Comparison of ENCODE assay signal across 9 cellular contexts in the genomic region with DNA sequence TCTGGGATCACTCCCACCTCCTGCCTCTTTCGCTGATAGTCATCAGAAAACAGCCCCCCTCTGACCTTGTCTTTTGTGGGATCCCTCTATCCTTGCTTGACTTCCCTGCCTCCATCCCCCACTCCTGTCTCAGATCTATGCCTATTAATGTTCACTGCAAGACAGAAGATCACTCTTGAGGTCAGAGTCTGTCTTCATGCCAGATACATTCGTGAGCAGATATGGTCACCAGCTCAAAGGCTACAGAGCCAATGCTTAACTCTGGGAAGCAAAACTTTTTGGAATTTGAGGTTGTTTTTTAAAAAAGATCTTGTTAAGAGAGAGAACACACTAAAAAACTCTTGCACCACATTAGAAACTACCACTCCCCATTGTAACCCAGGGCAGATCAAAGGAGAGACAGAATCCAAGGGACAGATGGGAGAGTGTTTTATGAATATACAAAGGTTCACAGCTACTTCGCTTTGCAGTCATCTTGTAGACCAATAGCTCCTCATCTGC. TPM values are rescaled to one million over a fixed set of nuclear protein-coding genes. Genes with fewer than 3 reads are reported as not detected.
A peak's percentile ranks its signal among the peaks of the same experiment; 100 is the strongest.
DNase-seq lines count a peak whose midpoint lies in the region; ATAC-seq and TF ChIP-seq lines count a peak whose summit lies in the region.
"Had no signal": no experiment of that assay in that cellular context is flagged by ENCODE, and none has a peak within 500 bp of the region (broad histone marks: within the 10 kb centered on the region; RNA-seq: fewer than 3 reads in every experiment).

No MANE protein-coding gene starts in this region.

- CTCF ChIA-PET in RWPE1 (lab: Yijun Ruan, JAX), result no interaction called here

- H3K36me3 ChIP-seq in muscle layer of duodenum (ENCODE audit: control insufficient read depth in 1 of 2, insufficient read depth in 2 of 2, low read length in 2 of 2) (peaks cover 15 to 21% of the 10 kb centered on the region in 2 donors), upper lobe of left lung (peaks cover 0 to 38% (median 3%) of the 10 kb centered on the region in 4 donors)

- peak in 1 of 2 donors; percentile 18 for ATAC-seq in upper lobe of left lung (ENCODE audit: low FRiP score in 2 of 2)

- WGBS in upper lobe of left lung, 2 donors, result 63% methylated on average over 3 of the region's 3 CpGs

- DNase-seq in RWPE1 (ENCODE audit: low spot score), result no peak
- DNase-seq in endothelial cell (ENCODE audit: low spot score), result no peak
- no peak for DNase-seq in upper lobe of left lung
- no peak for DNase-seq in HPDE6-E6E7 (ENCODE audit: extremely low spot score)
- no peak for DNase-seq in NCI-H1092 (lab: John Stamatoyannopoulos, UW)
- DNase-seq in 8988T, result no peak
- DNase-seq: activated T-cell treated with anti-CD3 and anti-CD28 coated beads, Interleukin-2, amount 50 U/mL, for 24 hours; MM.1S had no signal

- TF ChIP-seq EP300 in upper lobe of left lung (IDR thresholded peaks at IDR 0.05), result no peak

- H3K27ac ChIP-seq in RWPE1 (peak overlapping the region; percentile 86), muscle layer of duodenum (ENCODE audit: low read length) (peak overlapping the region; percentile 96), upper lobe of left lung (peak overlapping the region; percentile 90 to 99 (median 98))

- H3K4me1 ChIP-seq in muscle layer of duodenum (ENCODE audit: control insufficient read depth in 1 of 2, insufficient read depth in 2 of 2, low read length in 2 of 2), result peaks cover 59 to 83% of the 10 kb centered on the region in 2 donors
- H3K4me1 ChIP-seq in upper lobe of left lung, result peaks cover 97 to 100% (median 98%) of the 10 kb centered on the region in 4 donors

- TF ChIP-seq CTCF in RWPE1 (conservative IDR thresholded peaks at IDR 0.05; ENCODE audit: low read depth), result no peak
- no peak for TF ChIP-seq CTCF in endothelial cell (IDR thresholded peaks at IDR 0.05; ENCODE audit: unreplicated experiment)
- no peak for TF ChIP-seq CTCF in upper lobe of left lung (IDR thresholded peaks at IDR 0.05)

- peaks cover 79% of the 10 kb centered on the region for H3K4me1 Mint-ChIP-seq in endothelial cell (ENCODE audit: unreplicated experiment)

- H3K36me3 Mint-ChIP-seq in endothelial cell (ENCODE audit: low read depth, unreplicated experiment), result peaks cover 40% of the 10 kb centered on the region

- POLR2A ChIA-PET in RWPE1 (lab: Yijun Ruan, JAX; ENCODE audit: low non-redundant PET), result no interaction called here

- TF ChIP-seq POLR2A in upper lobe of left lung (IDR thresholded peaks at IDR 0.05), result no peak

- H3K4me3 ChIP-seq in muscle layer of duodenum (ENCODE audit: low read depth in 1 of 2, low read length in 2 of 2) (peak overlapping the region; percentile 9 to 46), upper lobe of left lung (peak overlapping the region in 2 of 4 donors; percentile 15 to 19)

- H3K27ac Mint-ChIP-seq in endothelial cell (ENCODE audit: unreplicated experiment), result no peak overlapping the region
- H3K27ac Mint-ChIP-seq: activated T-cell treated with anti-CD3 and anti-CD28 coated beads, Interleukin-2, amount 50 U/mL, for 24 hours had no signal

- H3K9me3 ChIP-seq in muscle layer of duodenum (ENCODE audit: control insufficient read depth in 1 of 2, low read length in 2 of 2), result no peaks in the 10 kb centered on the region
- H3K9me3 ChIP-seq in upper lobe of left lung, result no peaks in the 10 kb centered on the region

- H3K27me3 ChIP-seq in muscle layer of duodenum (ENCODE audit: low read depth, low read length) (no peaks in the 10 kb centered on the region), upper lobe of left lung (no peaks in the 10 kb centered on the region)

- peak overlapping the region; percentile 3 for H3K4me3 Mint-ChIP-seq in endothelial cell (ENCODE audit: unreplicated experiment)
- H3K4me3 Mint-ChIP-seq: activated T-cell treated with anti-CD3 and anti-CD28 coated beads, Interleukin-2, amount 50 U/mL, for 24 hours had no signal

- H3K9me3 Mint-ChIP-seq in endothelial cell (ENCODE audit: unreplicated experiment), result no peaks in the 10 kb centered on the region
- H3K9me3 Mint-ChIP-seq: activated T-cell treated with anti-CD3 and anti-CD28 coated beads, Interleukin-2, amount 50 U/mL, for 24 hours had no signal

- H3K27me3 Mint-ChIP-seq in endothelial cell (ENCODE audit: unreplicated experiment), result peaks cover 9% of the 10 kb centered on the region
- H3K27me3 Mint-ChIP-seq: activated T-cell treated with anti-CD3 and anti-CD28 coated beads, Interleukin-2, amount 50 U/mL, for 24 hours had no signal

RNA-seq across cellular contexts. Expression of a gene that starts 17.1 kb away (rescaled TPM):
- total RNA-seq in endothelial cell (ENCODE audit: unreplicated experiment), result not detected
- under 1 TPM in 2 of 6 donors, not detected in 4; 0.79 to 0.91 TPM for total RNA-seq in upper lobe of left lung
